18 cellular contexts compared by ENCODE assay signal in the genomic region with DNA sequence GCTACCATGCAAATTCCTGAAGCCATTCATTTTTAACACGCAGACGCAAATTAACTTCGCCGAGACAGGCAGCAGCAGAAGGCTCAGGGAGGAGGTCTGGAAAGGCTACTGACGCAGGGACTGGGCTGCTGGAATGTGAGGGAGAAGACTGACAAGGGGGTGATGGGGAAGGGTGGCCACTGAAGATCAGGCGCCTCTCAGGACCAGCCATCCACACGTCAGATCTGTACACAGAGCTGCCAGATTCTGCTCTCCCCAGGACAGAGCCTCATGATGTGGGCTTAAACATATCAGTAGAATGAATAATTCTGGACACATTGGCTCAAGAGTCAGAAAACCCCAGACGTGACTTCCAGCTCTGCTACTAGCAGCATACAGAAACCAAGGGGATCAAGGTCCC. TPM values are rescaled to one million over a fixed set of nuclear protein-coding genes. Genes with fewer than 3 reads are reported as not detected.
A peak's percentile ranks its signal among the peaks of the same experiment; 100 is the strongest.
DNase-seq lines count a peak whose midpoint lies in the region; ATAC-seq and TF ChIP-seq lines count a peak whose summit lies in the region.
"Had no signal": no experiment of that assay in that cellular context is flagged by ENCODE, and none has a peak within 500 bp of the region (broad histone marks: within the 10 kb centered on the region; RNA-seq: fewer than 3 reads in every experiment).

No MANE protein-coding gene starts in this region.

- H3K27ac ChIP-seq in left ventricle myocardium inferior (replicated peaks) (peak overlapping the region; percentile 93), endodermal cell (ENCODE audit: low read depth, low read length) (no peak overlapping the region), substantia nigra (ENCODE audit: low read depth, low read length, poor library complexity, severe bottlenecking) (peak overlapping the region; percentile 26)
- H3K27ac ChIP-seq: A549, KMS-11, PC-9 had no signal

- no peak overlapping the region for H3K9ac ChIP-seq in endodermal cell (ENCODE audit: extremely low read depth, low read length, poor library complexity, severe bottlenecking)
- H3K9ac ChIP-seq: KMS-11 had no signal

- no peaks in the 10 kb centered on the region for H3K36me3 Mint-ChIP-seq in T-helper 17 cell (ENCODE audit: low read depth)
- H3K36me3 Mint-ChIP-seq in endodermal cell (ENCODE audit: low read depth): peaks cover 35% of the 10 kb centered on the region

- H3K27me3 Mint-ChIP-seq in T-helper 17 cell (no peaks in the 10 kb centered on the region), endodermal cell (ENCODE audit: insufficient read depth) (no peaks in the 10 kb centered on the region)

- ATAC-seq in Right ventricle myocardium superior (ENCODE audit: poor library complexity) (no peak), T-helper 17 cell (no peak), HG03378 (IDR thresholded peaks at IDR 0.05; ENCODE audit: unreplicated experiment) (no peak)
- ATAC-seq: A549 had no signal

- 93 to 100% methylated on average over 6 to 8 of the region's 8 CpGs for WGBS in endodermal cell (ENCODE audit: insufficient coverage in 1 of 2, insufficient read length in 1 of 2), 2 experiments

- H3K4me3 ChIP-seq in left ventricle myocardium inferior (no peak overlapping the region), endodermal cell (ENCODE audit: low read length) (no peak overlapping the region)
- H3K4me3 ChIP-seq: A549, PC-9 had no signal

- H3K36me3 ChIP-seq in left ventricle myocardium inferior (peaks cover 12% of the 10 kb centered on the region), endodermal cell (ENCODE audit: control insufficient read depth, insufficient read depth, low read length) (peaks cover 20% of the 10 kb centered on the region)

- no peak overlapping the region for H3K4me3 Mint-ChIP-seq in T-helper 17 cell
- no peak overlapping the region for H3K4me3 Mint-ChIP-seq in endodermal cell
- H3K4me3 Mint-ChIP-seq: HFFc6 had no signal

- H3K4me1 ChIP-seq in left ventricle myocardium inferior (peaks cover 49% of the 10 kb centered on the region), endodermal cell (ENCODE audit: control insufficient read depth, insufficient read depth, low read length) (no peaks in the 10 kb centered on the region)

- intact Hi-C loops in left ventricle myocardium inferior (cut with micrococcal nuclease) (no loop called here), Right ventricle myocardium superior (cut with DNase I) (no loop called here)

- H3K9me3 Mint-ChIP-seq in endodermal cell: no peaks in the 10 kb centered on the region
- H3K9me3 Mint-ChIP-seq: HFFc6 had no signal

- DNase-seq in left ventricle myocardium inferior: no peak
- no peak for DNase-seq in Right ventricle myocardium superior
- no peak for DNase-seq in T-helper 17 cell
- no peak for DNase-seq in endodermal cell
- no peak for DNase-seq in substantia nigra (lab: John Stamatoyannopoulos, UW)
- no peak for DNase-seq in HCEC 1CT
- DNase-seq in ureter (ENCODE audit: low spot score): no peak
- DNase-seq: HFFc6, NCI-H1436 treated with DMSO at 0.1 percent for 48 hours, NCI-H2029 treated with DMSO at 0.1 percent for 48 hours, NCI-H2171 treated with DMSO at 0.1 percent for 48 hours, NCI-H446 treated with DMSO at 0.1 percent for 48 hours, NCI-H774, PC-9 had no signal

- H3K4me1 Mint-ChIP-seq in T-helper 17 cell (peaks cover 6% of the 10 kb centered on the region), endodermal cell (no peaks in the 10 kb centered on the region)

- H3K27me3 ChIP-seq in left ventricle myocardium inferior (ENCODE audit: low read depth) (no peaks in the 10 kb centered on the region), endodermal cell (ENCODE audit: control insufficient read depth, insufficient read depth, low read length, poor library complexity, severe bottlenecking) (no peaks in the 10 kb centered on the region)

- H3K9me3 ChIP-seq in left ventricle myocardium inferior (replicated peaks) (no peaks in the 10 kb centered on the region), T-helper 17 cell (ENCODE audit: control insufficient read depth, low read length, poor library complexity, severe bottlenecking) (no peaks in the 10 kb centered on the region), endodermal cell (ENCODE audit: control insufficient read depth, low read length) (no peaks in the 10 kb centered on the region)
- H3K9me3 ChIP-seq: A549 had no signal

- TF ChIP-seq CTCF in left ventricle myocardium inferior (IDR thresholded peaks at IDR 0.05; ENCODE audit: borderline replicate concordance) (no peak), endodermal cell (conservative IDR thresholded peaks at IDR 0.05) (no peak)

- H3K27ac Mint-ChIP-seq in T-helper 17 cell (peak overlapping the region; percentile 37), endodermal cell (peak overlapping the region; percentile 53)
- H3K27ac Mint-ChIP-seq: HFFc6 had no signal

RNA-seq across cellular contexts. Expression of a gene that starts 25.6 kb away (rescaled TPM):
- total RNA-seq in left ventricle myocardium inferior (0.30 TPM), Right ventricle myocardium superior (0.32 TPM), T-helper 17 cell (1 to 10 TPM; 1.6 to 2.4 TPM), endodermal cell (not detected), ureter (2.4 TPM)
- 65.1 TPM for polyA plus RNA-seq in endodermal cell (2013, experiment 1 of 2)
- 73.1 TPM for polyA plus RNA-seq in endodermal cell (2013, experiment 2 of 2)
- total RNA-seq: Daoy had no signal
